1 cellular context compared by ENCODE assay signal in the genomic region with DNA sequence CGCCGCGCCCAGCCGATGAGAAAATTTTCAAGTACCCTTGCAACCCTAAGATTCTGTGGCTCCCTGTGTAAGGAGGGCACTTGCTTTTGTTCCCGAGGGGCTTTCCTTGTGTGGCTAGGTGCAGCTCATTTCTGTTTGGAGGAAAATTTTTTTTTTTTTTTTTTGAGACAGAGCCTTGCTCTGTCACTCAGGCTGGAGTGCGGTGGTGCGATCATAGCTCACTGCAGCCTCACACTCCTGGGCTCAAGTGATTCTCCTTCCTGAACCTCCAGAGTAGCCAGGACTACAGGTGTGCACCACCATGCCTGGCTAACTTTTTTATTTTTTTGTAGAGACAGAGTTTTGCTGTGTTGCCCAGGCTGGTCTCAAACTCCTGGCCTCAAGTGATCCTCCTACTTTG. TPM values are rescaled to one million over a fixed set of nuclear protein-coding genes. Genes with fewer than 3 reads are reported as not detected.
"Had no signal": no experiment of that assay in that cellular context is flagged by ENCODE, and none has a peak within 500 bp of the region (broad histone marks: within the 10 kb centered on the region; RNA-seq: fewer than 3 reads in every experiment).

No MANE protein-coding gene starts in this region.

RNA-seq across cellular contexts. Expression of a gene that starts 5.3 kb away (rescaled TPM):
- total RNA-seq: RPMI7951 had no signal
